In the genomic region with DNA sequence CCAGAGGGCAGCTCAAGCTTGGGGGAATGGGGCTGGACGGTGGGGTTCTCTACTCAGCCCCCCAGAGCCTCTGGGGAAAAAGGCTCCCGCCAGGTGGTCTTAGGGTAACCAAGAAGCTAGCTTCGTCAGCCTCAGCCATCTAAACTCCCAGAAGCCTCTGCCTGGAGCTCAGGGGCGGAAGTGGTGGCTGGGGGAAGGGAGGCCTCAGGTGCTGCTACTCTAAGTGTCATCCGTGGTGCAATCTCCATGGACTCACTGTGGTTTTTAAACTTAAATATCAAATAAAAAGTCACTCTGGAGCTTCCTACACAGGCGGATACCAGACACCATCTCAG, we compare ENCODE assay signal across 9 cellular contexts. TPM values are rescaled to one million over a fixed set of nuclear protein-coding genes. Genes with fewer than 3 reads are reported as not detected.
DNase-seq lines count a peak whose midpoint lies in the region; ATAC-seq and TF ChIP-seq lines count a peak whose summit lies in the region.
"Had no signal": no experiment of that assay in that cellular context is flagged by ENCODE, and none has a peak within 500 bp of the region (broad histone marks: within the 10 kb centered on the region; RNA-seq: fewer than 3 reads in every experiment).

No MANE protein-coding gene starts in this region.

- peak; percentile 50 to 88 (median 73) for DNase-seq in CD8-positive, alpha-beta memory T cell
- DNase-seq in activated T-cell treated with anti-CD3 and anti-CD28 coated beads for 48 hours (ENCODE audit: low read depth) = peak; percentile 67
- DNase-seq in left lobe of liver (ENCODE audit: low spot score) = no peak
- peak; percentile 11 to 79 (median 58) for DNase-seq in stimulated activated naive CD4-positive, alpha-beta T cell (lab: John Stamatoyannopoulos, UW)
- no peak for DNase-seq in NCI-H2081 treated with DMSO at 0.1 percent for 48 hours (lab: John Stamatoyannopoulos, UW)
- DNase-seq in NCI-H526 (lab: John Stamatoyannopoulos, UW) = no peak

- no peaks in the 10 kb centered on the region for H4K20me1 ChIP-seq in KMS-11 (ENCODE audit: insufficient read depth)

- peaks cover 52 to 63% (median 59%) of the 10 kb centered on the region in 3 donors for H3K4me1 Mint-ChIP-seq in CD8-positive, alpha-beta memory T cell

- no peaks in the 10 kb centered on the region for H3K27me3 ChIP-seq in CD8-positive, alpha-beta memory T cell (ENCODE audit: insufficient read depth, low read length, poor library complexity, severe bottlenecking)
- H3K27me3 ChIP-seq in KMS-11 (ENCODE audit: insufficient read depth, low read depth) = no peaks in the 10 kb centered on the region

- peak overlapping the region; percentile 42; the same call in 1 of the 2 replicates for H3K9ac ChIP-seq in KMS-11

- no peaks in the 10 kb centered on the region for H3K36me3 ChIP-seq in CD8-positive, alpha-beta memory T cell (ENCODE audit: insufficient read depth, low read length)
- H3K36me3 ChIP-seq in KMS-11 (ENCODE audit: insufficient read depth) = no peaks in the 10 kb centered on the region

- no peaks in the 10 kb centered on the region for H3K27me3 Mint-ChIP-seq in CD8-positive, alpha-beta memory T cell

- peak overlapping the region; percentile 94 to 97 (median 95) for H3K4me3 Mint-ChIP-seq in CD8-positive, alpha-beta memory T cell

- H3K9me3 ChIP-seq in CD8-positive, alpha-beta memory T cell (ENCODE audit: low read length) = no peaks in the 10 kb centered on the region

- peak overlapping the region; percentile 84 to 98 (median 90) for H3K27ac Mint-ChIP-seq in CD8-positive, alpha-beta memory T cell

- peak overlapping the region; percentile 96 for H3K4me3 ChIP-seq in CD8-positive, alpha-beta memory T cell (ENCODE audit: low read length)
- no peak overlapping the region for H3K4me3 ChIP-seq in KMS-11 (IDR thresholded peaks at IDR 0.05; ENCODE audit: insufficient read depth, low read depth, low read length)

- CTCF ChIA-PET in CD8-positive, alpha-beta memory T cell (lab: Charles Lee) = interaction anchor here (0.9 to 1.6 kb wide), 6 partner anchors 9 to 64 kb away, joined by 3 to 4 read pairs (median 4); no protein-coding TSS in a partner anchor

- peak overlapping the region; percentile 85 for H3K27ac ChIP-seq in CD8-positive, alpha-beta memory T cell (ENCODE audit: low read depth, low read length)
- peak overlapping the region; percentile 38 for H3K27ac ChIP-seq in KMS-11
- H3K27ac ChIP-seq: epithelial cell of prostate had no signal

- POLR2A ChIA-PET in CD8-positive, alpha-beta memory T cell (lab: Charles Lee) = interaction anchor here (0.7 to 1.8 kb wide), 6 partner anchors 13 to 676 kb away, joined by 3 to 10 read pairs (median 3); a partner anchor contains a TSS

- peaks cover 0 to 6% (median 0%) of the 10 kb centered on the region in 5 donors for H3K9me3 Mint-ChIP-seq in CD8-positive, alpha-beta memory T cell

- no peak for TF ChIP-seq CTCF in KMS-11 (conservative IDR thresholded peaks at IDR 0.05; ENCODE audit: low read depth, low read length)

- peak overlapping the region; percentile 59; the same call in 1 of the 2 replicates for H2AFZ ChIP-seq in KMS-11 (ENCODE audit: low read depth)

- H3K4me1 ChIP-seq in CD8-positive, alpha-beta memory T cell (ENCODE audit: insufficient read depth, low read length) = peaks cover 37% of the 10 kb centered on the region
- no peaks in the 10 kb centered on the region for H3K4me1 ChIP-seq in KMS-11 (ENCODE audit: low read depth, poor library complexity, severe bottlenecking)

- H3K79me2 ChIP-seq in KMS-11 (ENCODE audit: insufficient read depth, low read depth) = no peaks in the 10 kb centered on the region

- ATAC-seq in GM21528 (IDR thresholded peaks at IDR 0.05; ENCODE audit: low FRiP score, unreplicated experiment) (peak; percentile 61), left lobe of liver (peak; percentile 25)

- H3K4me2 ChIP-seq in KMS-11 = no peak overlapping the region; the same call in 1 of the 2 replicates

- peaks cover 11 to 47% (median 15%) of the 10 kb centered on the region in 3 donors for H3K36me3 Mint-ChIP-seq in CD8-positive, alpha-beta memory T cell

RNA-seq across cellular contexts. Expression of a gene that starts 0.7 kb away (rescaled TPM):
- 100 to 1,000 TPM; 155 to 157 TPM for total RNA-seq in CD8-positive, alpha-beta memory T cell
- 102 TPM for polyA plus RNA-seq in CD8-positive, alpha-beta memory T cell
- total RNA-seq in left lobe of liver = 4.1 TPM

RNA-seq across cellular contexts. Expression of a gene that starts 54.2 kb away (rescaled TPM):
- total RNA-seq in CD8-positive, alpha-beta memory T cell = 10 to 100 TPM; 39.1 to 43.1 TPM
- polyA plus RNA-seq in CD8-positive, alpha-beta memory T cell = 6.6 TPM
- 1.8 TPM for total RNA-seq in left lobe of liver

Comparison
In these comparisons a context has a peak if more than half of its experiments do, and no peak if none do; other contexts are left out.
1. DNase-seq: peak in CD8-positive, alpha-beta memory T cell (5 of 5), activated T-cell treated with anti-CD3 and anti-CD28 coated beads for 48 hours (single experiment) and stimulated activated naive CD4-positive, alpha-beta T cell (6 of 6); none in left lobe of liver (single experiment), NCI-H2081 treated with DMSO at 0.1 percent for 48 hours (single experiment) and NCI-H526 (0 of 2).
2. RNA of a gene that starts 0.7 kb away (total RNA-seq): 155 to 157 TPM in CD8-positive, alpha-beta memory T cell; 4.1 TPM in left lobe of liver (single experiment); every median in the first group is over 10 times any median in the second.
3. RNA of a gene that starts 54.2 kb away (total RNA-seq): 39.1 to 43.1 TPM in CD8-positive, alpha-beta memory T cell; 1.8 TPM in left lobe of liver (single experiment); every median in the first group is over 10 times any median in the second.